ENCODE assay signal across 26 cellular contexts in genomic region chr13:78169386-78169785, GRCh38.
"Had no signal": no experiment of that assay in that cellular context is flagged by ENCODE, and none has a peak within 500 bp of the region (broad histone marks: within the 10 kb centered on the region; RNA-seq: fewer than 3 reads in every experiment).

No MANE protein-coding gene starts in this region.

- H3K4me1 ChIP-seq: heart left ventricle, left lung, lower lobe of right lung, parathyroid adenoma, psoas muscle, right lobe of liver, suprapubic skin, tibial artery, uterus had no signal

- H3K9ac ChIP-seq: parathyroid adenoma had no signal

- DNase-seq: heart left ventricle; hypothalamus; immature natural killer cell; kidney; left colon; lower lobe of right lung; mammary epithelial cell; mesenchymal stem cell; naive thymus-derived CD8-positive, alpha-beta T cell; nucleus accumbens; psoas muscle; stimulated activated CD4-positive, alpha-beta T cell treated with anti-CD3 and anti-CD28 coated beads, Interleukin-1b, Interleukin-23, amount 100 ng/mL, for 48 hours; stimulated activated CD4-positive, alpha-beta T cell treated with anti-CD3 and anti-CD28 coated beads, Interleukin-2, amount 100 ng/mL, for 48 hours; stimulated activated CD4-positive, alpha-beta T cell treated with anti-CD3 and anti-CD28 coated beads, Interleukin-4, amount 100 ng/mL, for 4 hours; stimulated activated CD8-positive, alpha-beta memory T cell treated with anti-CD3 and anti-CD28 coated beads, Interleukin-4, amount 100 ng/mL, for 48 hours; stimulated activated naive CD4-positive, alpha-beta T cell; tibial artery; trophoblast cell; uterus had no signal

- H3K4me3 Mint-ChIP-seq: immature natural killer cell; naive thymus-derived CD8-positive, alpha-beta T cell; stimulated activated naive CD8-positive, alpha-beta T cell treated with anti-CD3 and anti-CD28 coated beads, Interleukin-15, Interleukin-2, amounts not matched to agents 100 ng/mL and 50 ng/mL, for 24 hours had no signal

- H3K27ac Mint-ChIP-seq: immature natural killer cell; naive thymus-derived CD8-positive, alpha-beta T cell; stimulated activated naive CD8-positive, alpha-beta T cell treated with anti-CD3 and anti-CD28 coated beads, Interleukin-15, Interleukin-2, amounts not matched to agents 100 ng/mL and 50 ng/mL, for 24 hours had no signal

- H3K4me1 Mint-ChIP-seq: immature natural killer cell; naive thymus-derived CD8-positive, alpha-beta T cell had no signal

- H3K27me3 ChIP-seq: heart left ventricle, left lung, right lobe of liver, suprapubic skin, tibial artery, uterus had no signal

- H3K4me3 ChIP-seq: heart left ventricle, left lung, lower lobe of right lung, psoas muscle, right lobe of liver, smooth muscle cell, suprapubic skin, thoracic aorta, tibial artery, uterus had no signal

- H3K9me3 ChIP-seq: lower lobe of right lung, psoas muscle, right lobe of liver, suprapubic skin, thoracic aorta, uterus had no signal

- H3K4me2 ChIP-seq: smooth muscle cell had no signal

- H3K36me3 Mint-ChIP-seq: immature natural killer cell; naive thymus-derived CD8-positive, alpha-beta T cell had no signal

- H2AFZ ChIP-seq: parathyroid adenoma had no signal

- H3K9me3 Mint-ChIP-seq: stimulated activated naive CD8-positive, alpha-beta T cell treated with anti-CD3 and anti-CD28 coated beads, Interleukin-15, Interleukin-2, amounts not matched to agents 100 ng/mL and 50 ng/mL, for 24 hours had no signal

- H3K36me3 ChIP-seq: heart left ventricle, left lung, lower lobe of right lung, right lobe of liver, suprapubic skin, thoracic aorta, tibial artery, uterus had no signal

- ATAC-seq: heart left ventricle; left colon; left lung; lower lobe of right lung; naive thymus-derived CD8-positive, alpha-beta T cell; psoas muscle had no signal

- H3K27ac ChIP-seq: heart left ventricle, left lung, lower lobe of right lung, parathyroid adenoma, psoas muscle, right lobe of liver, suprapubic skin, thoracic aorta, tibial artery, uterus had no signal

- H3K27me3 Mint-ChIP-seq: stimulated activated naive CD8-positive, alpha-beta T cell treated with anti-CD3 and anti-CD28 coated beads, Interleukin-15, Interleukin-2, amounts not matched to agents 100 ng/mL and 50 ng/mL, for 24 hours had no signal
